ENCODE assay signal across 8 cellular contexts in the genomic region with DNA sequence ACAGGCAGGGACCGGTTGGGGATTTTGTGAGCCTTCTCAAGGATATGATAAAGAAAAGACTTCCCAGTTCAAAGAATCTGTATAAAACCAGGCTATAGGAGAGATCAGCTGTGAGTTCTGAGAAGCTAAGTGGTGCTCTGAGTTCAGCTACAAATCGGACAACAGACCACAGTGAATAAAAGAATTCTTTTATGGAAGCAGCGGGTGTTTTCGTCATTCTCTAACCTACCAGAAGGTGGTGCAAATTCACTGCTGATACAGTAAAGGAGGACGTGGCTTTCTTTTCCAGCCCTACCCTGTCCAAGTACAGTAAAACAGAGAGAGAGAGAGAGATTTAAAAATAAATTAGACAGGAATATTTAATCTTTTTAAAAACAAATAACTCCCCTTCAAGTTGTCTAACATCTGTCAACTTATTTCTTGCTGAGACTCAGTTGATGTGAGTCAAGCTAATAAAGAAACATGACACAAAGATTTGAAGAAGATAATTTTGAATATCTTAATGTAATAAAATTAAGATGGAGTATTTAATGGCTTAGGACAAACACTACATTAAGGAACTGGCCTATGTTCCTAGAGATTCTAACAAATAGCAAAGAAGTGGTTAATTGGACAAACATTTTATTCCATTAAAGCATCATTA.
DNase-seq lines count a peak whose midpoint lies in the region; ATAC-seq, FAIRE-seq and TF ChIP-seq lines count a peak whose summit lies in the region.

No MANE protein-coding gene starts in this region.

- POLR2A ChIA-PET in K562 (lab: Yijun Ruan, JAX), result no interaction called here

- peak; percentile 72 to 79 for TF ChIP-seq RAD21 in K562 (CRISPR knock-in tag; conservative IDR thresholded peaks at IDR 0.05 in 1 of 2, IDR thresholded peaks at IDR 0.05 in 1 of 2)

- ATAC-seq in GM21576 (IDR thresholded peaks at IDR 0.05; ENCODE audit: unreplicated experiment) (peak; percentile 51), K562 (peak; percentile 89)
- peak; percentile 67 for ATAC-seq in stimulated activated memory B cell treated with anti-CD40 and anti-IgM and Interleukin-4, amounts not matched to agents 10 μg/mL and 1 μg/mL and 100 μg/mL, for 72 hours

- H3K4me1 ChIP-seq in OCI-LY3 (ENCODE audit: low read length), result peaks cover 21% of the 10 kb centered on the region
- peaks cover 0 to 7% of the 10 kb centered on the region in 2 experiments; a peak in 1 of 5 replicates for H3K4me1 ChIP-seq in K562 (replicated peaks in 1 of 2; ENCODE audit: control insufficient read depth in 2 of 2, insufficient read depth in 2 of 2, low read length in 2 of 2)

- in situ Hi-C loops in K562 (cut with MboI), result no loop called here

- peak; percentile 86 for FAIRE-seq in K562 (lab: Jason Lieb, UNC)

- no peak overlapping the region for H3K9ac ChIP-seq in OCI-LY3 (ENCODE audit: low read length)
- no peak overlapping the region for H3K9ac ChIP-seq in K562 (ENCODE audit: insufficient read depth in 1 of 2, low read depth in 2 of 2, low read length in 2 of 2)

- peak overlapping the region in 4 of 5 donors; percentile 19 to 97 (median 66) for H3K4me3 Mint-ChIP-seq in immature natural killer cell
- no peak overlapping the region for H3K4me3 Mint-ChIP-seq in stimulated activated memory B cell treated with anti-CD40 and anti-IgM and Interleukin-4, amounts not matched to agents 10 μg/mL and 1 μg/mL and 100 μg/mL, for 72 hours

- 1% methylated on average over 5 of the region's 5 CpGs for WGBS in K562 (ENCODE audit: insufficient coverage, low coverage, missing lambda C conversion rate)

- CTCF ChIA-PET in K562 (lab: Yijun Ruan, JAX; ENCODE audit: low intra/inter-chr PET ratio), result interaction anchor here (0.7 to 1.9 kb wide), 4 partner anchors 9 to 643 kb away, joined by 3 to 11 read pairs (median 7); no protein-coding TSS in a partner anchor

- H3K27me3 ChIP-seq in OCI-LY3 (ENCODE audit: low read depth, low read length) (peaks cover 5% of the 10 kb centered on the region; the same call in 1 of the 2 replicates), K562 (ENCODE audit: control insufficient read depth in 2 of 2, insufficient read depth in 2 of 2, low read length in 2 of 2) (peaks cover 15 to 26% of the 10 kb centered on the region in 2 experiments)

- H2AFZ ChIP-seq in OCI-LY3 (ENCODE audit: low read depth, low read length), result no peak overlapping the region
- H2AFZ ChIP-seq in K562 (ENCODE audit: low read depth, low read length), result no peak overlapping the region

- no peaks in the 10 kb centered on the region for H3K36me3 Mint-ChIP-seq in immature natural killer cell
- H3K36me3 Mint-ChIP-seq in stimulated activated memory B cell treated with anti-CD40 and anti-IgM and Interleukin-4, amounts not matched to agents 10 μg/mL and 1 μg/mL and 100 μg/mL, for 72 hours, result no peaks in the 10 kb centered on the region

- H3K9me3 ChIP-seq in OCI-LY3 (ENCODE audit: insufficient read depth, low read length) (no peaks in the 10 kb centered on the region), K562 (replicated peaks; ENCODE audit: control insufficient read depth, insufficient read depth, low read depth, low read length) (no peaks in the 10 kb centered on the region)

- H3K9me1 ChIP-seq in K562 (ENCODE audit: control insufficient read depth, insufficient read depth, low read length), result no peaks in the 10 kb centered on the region

- H3K27me3 Mint-ChIP-seq in immature natural killer cell (ENCODE audit: low read depth in 3 of 3), result peaks cover 22 to 47% (median 33%) of the 10 kb centered on the region in 3 donors
- H3K27me3 Mint-ChIP-seq in stimulated activated memory B cell treated with anti-CD40 and anti-IgM and Interleukin-4, amounts not matched to agents 10 μg/mL and 1 μg/mL and 100 μg/mL, for 72 hours, result peaks cover 70% of the 10 kb centered on the region

- H3K4me3 ChIP-seq in Jurkat, Clone E6-1 (ENCODE audit: low read length), result no peak overlapping the region
- H3K4me3 ChIP-seq in OCI-LY3 (ENCODE audit: low read length) (no peak overlapping the region), K562 (no peak overlapping the region)

- intact Hi-C loops in K562 (cut with micrococcal nuclease), result loop anchor here (1.0 to 5.0 kb wide), 2 partner anchors 180 to 643 kb away; no protein-coding TSS in a partner anchor

- H4K20me1 ChIP-seq in OCI-LY3 (ENCODE audit: insufficient read depth, low read length), result no peaks in the 10 kb centered on the region
- no peaks in the 10 kb centered on the region for H4K20me1 ChIP-seq in K562 (replicated peaks; ENCODE audit: control insufficient read depth, insufficient read depth, low read length)

- BruUV-seq in K562 (replicated peaks; lab: Mats Ljungman, UMichigan), result no TSS peak

- no peak overlapping the region for H3K27ac Mint-ChIP-seq in immature natural killer cell
- H3K27ac Mint-ChIP-seq in stimulated activated memory B cell treated with anti-CD40 and anti-IgM and Interleukin-4, amounts not matched to agents 10 μg/mL and 1 μg/mL and 100 μg/mL, for 72 hours, result no peak overlapping the region

- peaks cover 23 to 36% of the 10 kb centered on the region in 2 donors for H3K4me1 Mint-ChIP-seq in immature natural killer cell
- H3K4me1 Mint-ChIP-seq in stimulated activated memory B cell treated with anti-CD40 and anti-IgM and Interleukin-4, amounts not matched to agents 10 μg/mL and 1 μg/mL and 100 μg/mL, for 72 hours, result peaks cover 29% of the 10 kb centered on the region

- H3K79me2 ChIP-seq in OCI-LY3 (ENCODE audit: low read length) (no peaks in the 10 kb centered on the region), K562 (ENCODE audit: control insufficient read depth, insufficient read depth, low read length) (no peaks in the 10 kb centered on the region)

- peak overlapping the region; percentile 27; the same call in 1 of the 2 replicates for H3K4me2 ChIP-seq in OCI-LY3 (ENCODE audit: low read length)
- no peak overlapping the region for H3K4me2 ChIP-seq in K562 (ENCODE audit: insufficient read depth, low read length)

- peak; percentile 81 for TF ChIP-seq CTCF in OCI-LY3 (IDR thresholded peaks at IDR 0.05; ENCODE audit: low read depth, low read length)
- peak; percentile 58 to 77 (median 61); a peak in 5 of 6 replicates for TF ChIP-seq CTCF in K562 (IDR thresholded peaks at IDR 0.05 in 2 of 3, conservative IDR thresholded peaks at IDR 0.05 in 1 of 3; ENCODE audit: insufficient read depth in 2 of 3, low read depth in 1 of 3, low read length in 3 of 3)

- no peak for TF ChIP-seq POLR2A in K562 (conservative IDR thresholded peaks at IDR 0.05)

- no peaks in the 10 kb centered on the region for H3K36me3 ChIP-seq in OCI-LY3 (replicated peaks; ENCODE audit: low read depth, low read length)
- H3K36me3 ChIP-seq in K562 (ENCODE audit: control insufficient read depth, insufficient read depth, low read length), result no peaks in the 10 kb centered on the region

- DNase-seq in activated T-cell treated with anti-CD3 and anti-CD28 coated beads for 24 hours (ENCODE audit: low read depth) (peak; percentile 15), K562 (ENCODE audit: extremely low read depth in 1 of 4, low spot score in 3 of 4) (peak; percentile 46 to 58 (median 51)), immature natural killer cell (peak; percentile 35 to 57 (median 49))
- DNase-seq in activated T-cell treated with anti-CD3 and anti-CD28 coated beads, Interleukin-2, amount 50 U/mL, for 1 hour, result no peak
- peak; percentile 51 for DNase-seq in Jurkat, Clone E6-1 (ENCODE audit: low read depth, low spot score)

- H3K9me3 Mint-ChIP-seq in immature natural killer cell, result no peaks in the 10 kb centered on the region
- H3K9me3 Mint-ChIP-seq in stimulated activated memory B cell treated with anti-CD40 and anti-IgM and Interleukin-4, amounts not matched to agents 10 μg/mL and 1 μg/mL and 100 μg/mL, for 72 hours, result no peaks in the 10 kb centered on the region

- no peak for TF ChIP-seq EP300 in K562 (IDR thresholded peaks at IDR 0.05; ENCODE audit: low read length)

- H3K27ac ChIP-seq in OCI-LY3 (ENCODE audit: low read length), result no peak overlapping the region
- no peak overlapping the region for H3K27ac ChIP-seq in K562 (ENCODE audit: extremely low read depth, low read depth, low read length)

TF ChIP-seq in K562, 482 proteins besides CTCF, POLR2A, EP300 and RAD21:
- TF ChIP-seq THRA (IDR thresholded peaks at IDR 0.05) (no peak), SMC3 (conservative IDR thresholded peaks at IDR 0.05; ENCODE audit: insufficient read depth, low read depth, low read length) (peak; percentile 60), ZNF253 (CRISPR knock-in tag; conservative IDR thresholded peaks at IDR 0.05) (no peak), FOXP1 (CRISPR knock-in tag; IDR thresholded peaks at IDR 0.05) (no peak), BMI1 (IDR thresholded peaks at IDR 0.05; ENCODE audit: low read length) (0 out of 2 replicates have a peak, but pooled peaks have one; percentile 49)
- TF ChIP-seq, protein P1, sequence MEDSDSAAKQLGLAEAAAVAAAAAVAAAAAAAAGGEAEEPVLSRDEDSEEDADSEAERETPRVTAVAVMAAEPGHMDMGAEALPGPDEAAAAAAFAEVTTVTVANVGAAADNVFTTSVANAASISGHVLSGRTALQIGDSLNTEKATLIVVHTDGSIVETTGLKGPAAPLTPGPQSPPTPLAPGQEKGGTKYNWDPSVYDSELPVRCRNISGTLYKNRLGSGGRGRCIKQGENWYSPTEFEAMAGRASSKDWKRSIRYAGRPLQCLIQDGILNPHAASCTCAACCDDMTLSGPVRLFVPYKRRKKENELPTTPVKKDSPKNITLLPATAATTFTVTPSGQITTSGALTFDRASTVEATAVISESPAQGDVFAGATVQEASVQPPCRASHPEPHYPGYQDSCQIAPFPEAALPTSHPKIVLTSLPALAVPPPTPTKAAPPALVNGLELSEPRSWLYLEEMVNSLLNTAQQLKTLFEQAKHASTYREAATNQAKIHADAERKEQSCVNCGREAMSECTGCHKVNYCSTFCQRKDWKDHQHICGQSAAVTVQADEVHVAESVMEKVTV (CRISPR knock-in tag; IDR thresholded peaks at IDR 0.05), result peak; percentile 70; the same call in 1 of the 2 replicates
